7 cellular contexts compared by ENCODE assay signal in the genomic region with DNA sequence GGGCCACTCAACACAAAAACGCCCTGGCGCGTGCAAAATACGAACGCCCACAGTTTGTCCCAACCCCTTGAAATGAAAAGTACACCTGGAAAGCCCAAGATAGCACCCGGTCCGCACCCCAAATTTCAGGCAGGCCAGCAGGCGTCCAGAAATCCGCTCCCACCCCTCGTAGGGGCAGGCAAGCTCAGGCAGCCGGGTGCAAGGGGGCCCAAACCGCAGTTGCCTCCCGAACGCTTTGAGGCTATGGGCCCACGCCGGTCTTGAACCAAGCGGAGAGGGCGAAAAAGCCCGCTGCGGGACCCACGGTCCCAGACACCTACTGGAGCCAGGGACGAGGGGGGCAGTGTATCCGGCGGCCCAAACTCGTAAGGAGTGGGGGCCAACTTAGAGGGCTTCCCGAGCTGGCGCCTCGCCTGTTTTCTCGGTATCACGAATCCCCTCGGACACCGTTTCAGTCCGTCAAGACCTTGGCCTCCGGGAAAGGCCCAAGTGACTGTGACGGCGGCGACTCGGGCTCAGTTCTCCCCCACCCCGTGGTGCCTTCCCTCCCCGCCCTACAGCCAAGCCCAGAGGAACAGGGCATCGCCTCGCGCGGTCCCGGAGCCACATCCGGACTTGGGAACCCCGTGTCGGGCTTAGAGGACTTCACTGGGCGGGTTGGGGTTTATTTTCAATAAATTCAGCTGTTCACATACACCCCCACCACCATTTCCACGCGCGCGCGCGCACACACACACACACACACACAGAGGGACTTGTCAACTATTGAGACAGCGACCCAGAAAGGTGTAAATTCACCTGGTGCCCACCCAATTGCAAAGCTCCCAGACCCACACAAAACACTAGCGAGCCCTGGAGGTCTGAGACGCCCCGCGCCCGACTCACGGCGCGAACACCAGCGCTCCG. TPM values are rescaled to one million over a fixed set of nuclear protein-coding genes. Genes with fewer than 3 reads are reported as not detected.
DNase-seq lines count a peak whose midpoint lies in the region; ATAC-seq and TF ChIP-seq lines count a peak whose summit lies in the region.

No MANE protein-coding gene starts in this region.

- H3K4me3 Mint-ChIP-seq in activated naive CD8-positive, alpha-beta T cell = peak overlapping the region; percentile 57
- peak overlapping the region in 4 of 5 donors; percentile 9 to 63 (median 34) for H3K4me3 Mint-ChIP-seq in immature natural killer cell
- peak overlapping the region; percentile 51 to 66 for H3K4me3 Mint-ChIP-seq in stimulated activated naive CD8-positive, alpha-beta T cell treated with anti-CD3 and anti-CD28 coated beads, Interleukin-15, amount 100 ng/mL, for 72 hours

- peaks cover 30% of the 10 kb centered on the region for H3K4me1 Mint-ChIP-seq in activated naive CD8-positive, alpha-beta T cell (ENCODE audit: low read depth)
- H3K4me1 Mint-ChIP-seq in immature natural killer cell = peaks cover 18 to 29% of the 10 kb centered on the region in 2 donors
- H3K4me1 Mint-ChIP-seq in stimulated activated naive CD8-positive, alpha-beta T cell treated with anti-CD3 and anti-CD28 coated beads, Interleukin-15, amount 100 ng/mL, for 72 hours = peaks cover 49% of the 10 kb centered on the region

- no peak overlapping the region for H3K27ac ChIP-seq in HL-60 (replicated peaks)

- H3K36me3 Mint-ChIP-seq in activated naive CD8-positive, alpha-beta T cell = no peaks in the 10 kb centered on the region
- H3K36me3 Mint-ChIP-seq in immature natural killer cell = no peaks in the 10 kb centered on the region

- peak overlapping the region; percentile 64 for H3K4me3 ChIP-seq in HL-60 (replicated peaks; ENCODE audit: insufficient read depth, low read length)

- TF ChIP-seq CTCF in HL-60 (IDR thresholded peaks at IDR 0.05; ENCODE audit: insufficient read depth, low read length) = no peak

- H3K27ac Mint-ChIP-seq in activated naive CD8-positive, alpha-beta T cell = no peak overlapping the region
- no peak overlapping the region for H3K27ac Mint-ChIP-seq in immature natural killer cell
- H3K27ac Mint-ChIP-seq in stimulated activated naive CD8-positive, alpha-beta T cell treated with anti-CD3 and anti-CD28 coated beads, Interleukin-15, amount 100 ng/mL, for 72 hours = peak overlapping the region in 1 of 2 donors; percentile 54

- peaks cover 29% of the 10 kb centered on the region for H3K27me3 ChIP-seq in HL-60 (ENCODE audit: insufficient read depth, poor library complexity, severe bottlenecking)

- H3K9me3 Mint-ChIP-seq in activated naive CD8-positive, alpha-beta T cell (ENCODE audit: low read depth) = no peaks in the 10 kb centered on the region
- H3K9me3 Mint-ChIP-seq in immature natural killer cell = peaks cover 0 to 27% (median 5%) of the 10 kb centered on the region in 6 donors
- H3K9me3 Mint-ChIP-seq in stimulated activated naive CD8-positive, alpha-beta T cell treated with anti-CD3 and anti-CD28 coated beads, Interleukin-15, amount 100 ng/mL, for 72 hours = peaks cover 0 to 8% of the 10 kb centered on the region in 2 donors

- DNase-seq in HL-60 (ENCODE audit: low read depth in 1 of 2, low spot score in 1 of 2) = no peak
- DNase-seq in immature natural killer cell = no peak
- DNase-seq in stimulated activated naive CD8-positive, alpha-beta T cell treated with anti-CD3 and anti-CD28 coated beads, Interleukin-15, amount 100 ng/mL, for 72 hours = peak; percentile 15
- no peak for DNase-seq in activated CD4-positive, CD25-positive, alpha-beta regulatory T cell treated with anti-CD3 and anti-CD28 coated beads, Interleukin-2, amount 50 U/mL, for 72 hours
- DNase-seq in kidney tubule cell (ENCODE audit: low spot score) = no peak

- no peak for ATAC-seq in stimulated activated naive CD8-positive, alpha-beta T cell treated with anti-CD3 and anti-CD28 coated beads, Interleukin-15, amount 100 ng/mL, for 72 hours
- ATAC-seq in HG02885 (IDR thresholded peaks at IDR 0.05; ENCODE audit: poor library complexity, unreplicated experiment) = no peak

- H3K27me3 Mint-ChIP-seq in activated naive CD8-positive, alpha-beta T cell = peaks cover 46% of the 10 kb centered on the region
- peaks cover 56 to 67% (median 58%) of the 10 kb centered on the region in 3 donors for H3K27me3 Mint-ChIP-seq in immature natural killer cell (ENCODE audit: low read depth in 3 of 3)
- H3K27me3 Mint-ChIP-seq in stimulated activated naive CD8-positive, alpha-beta T cell treated with anti-CD3 and anti-CD28 coated beads, Interleukin-15, amount 100 ng/mL, for 72 hours = peaks cover 96% of the 10 kb centered on the region

RNA-seq across cellular contexts. Expression of gene SATB2, which starts 6.2 kb away (rescaled TPM):
- polyA plus RNA-seq in immature natural killer cell = under 1 TPM in 1 of 3 donors, not detected in 2; 0.07 TPM

Comparison
In these comparisons a context has a peak if more than half of its experiments do, and no peak if none do; other contexts are left out.
1. DNase-seq: peak in stimulated activated naive CD8-positive, alpha-beta T cell treated with anti-CD3 and anti-CD28 coated beads, Interleukin-15, amount 100 ng/mL, for 72 hours (2 of 2); none in HL-60 (0 of 2), immature natural killer cell (0 of 3), activated CD4-positive, CD25-positive, alpha-beta regulatory T cell treated with anti-CD3 and anti-CD28 coated beads, Interleukin-2, amount 50 U/mL, for 72 hours (single experiment) and kidney tubule cell (single experiment).
2. Peak in every context shown above with its lines, with median percentiles within 50 percentile points of each other: H3K4me3 Mint-ChIP-seq.